8 cellular contexts compared by ENCODE assay signal in the genomic region with DNA sequence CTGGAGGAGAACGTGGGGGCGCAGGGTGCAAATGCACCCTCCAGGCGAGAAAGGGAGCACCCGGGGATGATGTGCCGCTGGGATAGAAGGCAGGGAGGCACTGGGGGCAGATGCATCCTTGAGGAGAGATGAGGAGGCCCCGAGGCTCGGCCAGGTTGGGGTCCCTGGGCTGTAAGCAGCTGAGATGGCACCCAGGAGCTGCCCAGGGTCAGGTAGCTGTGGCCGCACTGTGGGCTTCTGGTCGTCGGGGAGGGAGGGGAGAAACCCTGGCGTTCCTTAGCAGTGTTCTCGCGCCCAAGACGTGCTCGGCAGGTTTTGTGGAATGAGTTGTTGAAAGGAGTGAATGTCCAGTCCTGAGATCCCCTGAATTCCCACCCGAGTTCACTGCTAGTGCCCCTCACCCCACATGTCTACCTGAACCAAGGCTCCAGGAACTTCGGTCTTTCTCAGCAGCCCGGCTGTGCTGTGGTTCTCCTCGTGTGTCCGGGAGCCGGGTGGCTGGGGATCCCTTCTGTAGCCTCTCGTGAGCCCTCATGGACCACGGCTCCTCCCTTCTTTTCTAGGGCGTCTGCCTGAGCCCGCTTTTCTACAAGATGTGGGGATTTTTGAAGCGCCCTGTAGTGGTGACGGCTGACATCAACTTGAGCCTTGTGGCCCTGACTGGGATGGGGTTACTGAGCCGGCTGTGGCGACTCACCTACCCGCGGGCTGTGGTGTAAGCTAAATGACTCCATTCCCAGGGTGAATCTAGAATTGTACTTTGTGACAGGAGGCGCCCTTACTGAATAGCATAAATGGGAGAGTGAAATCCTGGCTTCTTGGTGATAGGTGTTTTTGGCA. TPM values are rescaled to one million over a fixed set of nuclear protein-coding genes. Genes with fewer than 3 reads are reported as not detected.
DNase-seq lines count a peak whose midpoint lies in the region; ATAC-seq and TF ChIP-seq lines count a peak whose summit lies in the region.

No MANE protein-coding gene starts in this region.

- no peak for TF ChIP-seq CTCF in activated B cell treated with CpG ODN at 0.5 μM for 24 hours (IDR thresholded peaks at IDR 0.05)
- TF ChIP-seq CTCF in chondrocyte (IDR thresholded peaks at IDR 0.05) = no peak
- TF ChIP-seq CTCF in mesothelial cell of epicardium (IDR thresholded peaks at IDR 0.05; ENCODE audit: unreplicated experiment) = no peak

- H3K27ac Mint-ChIP-seq in activated B cell treated with CpG ODN at 0.5 μM for 24 hours (peak overlapping the region; percentile 72), chondrocyte (ENCODE audit: unreplicated experiment) (peak overlapping the region; percentile 65), mesothelial cell of epicardium (peak overlapping the region; percentile 88)

- intact Hi-C loops in activated B cell treated with CpG ODN at 0.5 μM for 24 hours (cut with micrococcal nuclease) = loop anchor here (2.0 kb wide), 3 partner anchors 27 to 243 kb away; a partner anchor contains a TSS

- H3K9me3 ChIP-seq in BLaER1 treated with 17β-estradiol and CSF1 and Interleukin-3, amounts not matched to agents 10 nM and 100 nM (replicated peaks in 1 of 11) = no peaks in the 10 kb centered on the region

- peak overlapping the region; percentile 79 to 92 (median 87) for H3K9ac ChIP-seq in BLaER1 treated with 17β-estradiol and CSF1 and Interleukin-3, amounts not matched to agents 10 nM and 100 nM

- peaks cover 25% of the 10 kb centered on the region for H3K4me1 Mint-ChIP-seq in activated B cell treated with CpG ODN at 0.5 μM for 24 hours
- peaks cover 27% of the 10 kb centered on the region for H3K4me1 Mint-ChIP-seq in chondrocyte (ENCODE audit: low read depth)
- peaks cover 15% of the 10 kb centered on the region for H3K4me1 Mint-ChIP-seq in mesothelial cell of epicardium

- peaks cover 28 to 46% (median 33%) of the 10 kb centered on the region in 11 experiments for H3K36me3 ChIP-seq in BLaER1 treated with 17β-estradiol and CSF1 and Interleukin-3, amounts not matched to agents 10 nM and 100 nM

- peaks cover 18 to 37% (median 27%) of the 10 kb centered on the region in 10 experiments for H3K4me1 ChIP-seq in BLaER1 treated with 17β-estradiol and CSF1 and Interleukin-3, amounts not matched to agents 10 nM and 100 nM

- POLR2A ChIA-PET in activated B cell treated with CpG ODN at 0.5 μM for 24 hours (lab: Charles Lee) = interaction anchor here (0.5 to 2.0 kb wide), 6 partner anchors 62 to 379 kb away, joined by 3 to 14 read pairs (median 8); a partner anchor contains a TSS

- peak overlapping the region; percentile 77 to 96 (median 86) for H3K4me3 ChIP-seq in BLaER1 treated with 17β-estradiol and CSF1 and Interleukin-3, amounts not matched to agents 10 nM and 100 nM

- peak; percentile 44 for DNase-seq in HT-29 (ENCODE audit: low spot score)
- DNase-seq in activated B cell treated with CpG ODN at 0.5 μM for 24 hours = no peak
- DNase-seq in chondrocyte (ENCODE audit: low spot score) = no peak
- no peak for DNase-seq in mesothelial cell of epicardium (ENCODE audit: low spot score in 2 of 2, unreplicated experiment in 2 of 2)
- DNase-seq in stimulated activated naive CD4-positive, alpha-beta T cell treated with Interleukin-2 at 50 U/mL for 16 hours (lab: John Stamatoyannopoulos, UW) = peak; percentile 81
- no peak for DNase-seq in NCI-H2196 (lab: John Stamatoyannopoulos, UW; ENCODE audit: unreplicated experiment)

- no peaks in the 10 kb centered on the region for H3K9me3 Mint-ChIP-seq in activated B cell treated with CpG ODN at 0.5 μM for 24 hours
- H3K9me3 Mint-ChIP-seq in chondrocyte (ENCODE audit: low read depth) = no peaks in the 10 kb centered on the region
- H3K9me3 Mint-ChIP-seq in mesothelial cell of epicardium = no peaks in the 10 kb centered on the region

- H3K27me3 Mint-ChIP-seq in activated B cell treated with CpG ODN at 0.5 μM for 24 hours (no peaks in the 10 kb centered on the region), chondrocyte (ENCODE audit: low read depth) (no peaks in the 10 kb centered on the region), mesothelial cell of epicardium (ENCODE audit: low read depth) (no peaks in the 10 kb centered on the region)

- CTCF ChIA-PET in activated B cell treated with CpG ODN at 0.5 μM for 24 hours (lab: Charles Lee) = no interaction called here

- H3K4me2 ChIP-seq in BLaER1 treated with 17β-estradiol and CSF1 and Interleukin-3, amounts not matched to agents 10 nM and 100 nM = peak overlapping the region; percentile 90 to 100 (median 98)

- H4K20me1 ChIP-seq in BLaER1 treated with 17β-estradiol and CSF1 and Interleukin-3, amounts not matched to agents 10 nM and 100 nM = peaks cover 9 to 50% (median 41%) of the 10 kb centered on the region in 11 experiments; a peak in 21 of 22 replicates

- H3K27ac ChIP-seq in BLaER1 treated with 17β-estradiol and CSF1 and Interleukin-3, amounts not matched to agents 10 nM and 100 nM = peak overlapping the region in 10 of 11 experiments; percentile 72 to 84 (median 78); a peak in 14 of 22 replicates

- H3K27me3 ChIP-seq in BLaER1 treated with 17β-estradiol and CSF1 and Interleukin-3, amounts not matched to agents 10 nM and 100 nM = no peaks in the 10 kb centered on the region

- H3K36me3 Mint-ChIP-seq in activated B cell treated with CpG ODN at 0.5 μM for 24 hours (ENCODE audit: low read depth) (peaks cover 24% of the 10 kb centered on the region), chondrocyte (ENCODE audit: low read depth) (peaks cover 11% of the 10 kb centered on the region), mesothelial cell of epicardium (peaks cover 7% of the 10 kb centered on the region)

- ATAC-seq in activated B cell treated with CpG ODN at 0.5 μM for 24 hours (ENCODE audit: low read depth) = no peak
- ATAC-seq in GM19324 (IDR thresholded peaks at IDR 0.05; ENCODE audit: low FRiP score, unreplicated experiment) = no peak

- H3K4me3 Mint-ChIP-seq in activated B cell treated with CpG ODN at 0.5 μM for 24 hours (peak overlapping the region; percentile 90), chondrocyte (ENCODE audit: unreplicated experiment) (peak overlapping the region; percentile 93), mesothelial cell of epicardium (peak overlapping the region; percentile 95)

RNA-seq across cellular contexts. Expression of a gene that starts 1.1 kb away (rescaled TPM):
- total RNA-seq in HT-29 (2014; rRNA removed; shearing (Covaris generic)) = 22.1 and 26.2 TPM in 2 replicates
- total RNA-seq in activated B cell treated with CpG ODN at 0.5 μM for 24 hours = 24.9 and 29.8 TPM in 2 replicates
- 46.7 to 48.0 TPM (median 46.8 TPM) in 3 replicates for total RNA-seq in chondrocyte
- total RNA-seq in mesothelial cell of epicardium = 54.8 to 59.2 TPM (median 57.2 TPM) in 3 replicates

RNA-seq across cellular contexts. Expression of a gene that starts 27.2 kb away (rescaled TPM):
- total RNA-seq in HT-29 (2014; rRNA removed; shearing (Covaris generic)) = 22.1 and 34.0 TPM in 2 replicates
- total RNA-seq in activated B cell treated with CpG ODN at 0.5 μM for 24 hours = 19.1 and 30.4 TPM in 2 replicates
- total RNA-seq in chondrocyte = 17.9 to 27.7 TPM (median 18.3 TPM) in 3 replicates
- total RNA-seq in mesothelial cell of epicardium = 21.9 to 26.6 TPM (median 23.2 TPM) in 3 replicates

RNA-seq across cellular contexts. Expression of a gene that starts 41.5 kb away (rescaled TPM):
- 0.10 and 0.23 TPM in 2 replicates for total RNA-seq in HT-29 (2014; rRNA removed; shearing (Covaris generic))
- total RNA-seq in activated B cell treated with CpG ODN at 0.5 μM for 24 hours (not detected in 2 replicates), chondrocyte (not detected in 3 replicates), mesothelial cell of epicardium (not detected in 3 replicates)

Comparison
In these comparisons a context has a peak if more than half of its experiments do, and no peak if none do; other contexts are left out.
1. DNase-seq: peak in HT-29 (single experiment) and stimulated activated naive CD4-positive, alpha-beta T cell treated with Interleukin-2 at 50 U/mL for 16 hours (single experiment); none in activated B cell treated with CpG ODN at 0.5 μM for 24 hours (single experiment), chondrocyte (single experiment), mesothelial cell of epicardium (0 of 2) and NCI-H2196 (single experiment).
2. Peak in every context shown above with its lines, with median percentiles within 50 percentile points of each other: H3K27ac Mint-ChIP-seq and H3K4me3 Mint-ChIP-seq.